ENCODE assay signal across 24 cellular contexts in genomic region chr18:23468753-23469459, GRCh38.
"Had no signal": no experiment of that assay in that cellular context is flagged by ENCODE, and none has a peak within 500 bp of the region (broad histone marks: within the 10 kb centered on the region; RNA-seq: fewer than 3 reads in every experiment).

No MANE protein-coding gene starts in this region.

- H3K27ac Mint-ChIP-seq: activated CD4-positive, alpha-beta memory T cell treated with anti-CD3 and anti-CD28 coated beads, Interleukin-2, amount 10 ng/mL, durations not matched to agents 7 days and 5 days; activated CD4-positive, alpha-beta T cell treated with anti-CD3 and anti-CD28 coated beads, Interleukin-2, amount 10 ng/mL, durations not matched to agents 24 days and 14 days; activated naive CD8-positive, alpha-beta T cell treated with anti-CD3 and anti-CD28 coated beads, Interleukin-2, amount 10 ng/mL, durations not matched to agents 7 days and 5 days; activated T-helper 17 cell treated with anti-CD3 and anti-CD28 coated beads, Interleukin-2, amount 50 U/mL, for 72 hours; dendritic cell treated with granulocyte-macrophage colony-stimulating factor and Interleukin-4, amounts not matched to agents 40 ng/mL and 50 ng/mL, for 4 days; T-cell; T-helper 2 cell treated with Interferon-gamma antibody and Interleukin-4, amounts not matched to agents 5 μg/mL and 100 μg/mL, for 36 hours had no signal

- H3K27me3 ChIP-seq: cardiac muscle cell, esophagus squamous epithelium, gastrocnemius medialis, stomach, suprapubic skin, tibial nerve had no signal

- H3K4me1 ChIP-seq: esophagus squamous epithelium, gastrocnemius medialis, prostate gland, suprapubic skin, tibial nerve had no signal

- H3K9me3 Mint-ChIP-seq: activated CD4-positive, alpha-beta memory T cell treated with anti-CD3 and anti-CD28 coated beads, Interleukin-2, amount 10 ng/mL, durations not matched to agents 7 days and 5 days; activated CD4-positive, alpha-beta T cell treated with anti-CD3 and anti-CD28 coated beads, Interleukin-2, amount 10 ng/mL, durations not matched to agents 24 days and 14 days; activated naive CD8-positive, alpha-beta T cell treated with anti-CD3 and anti-CD28 coated beads, Interleukin-2, amount 10 ng/mL, durations not matched to agents 7 days and 5 days; activated T-helper 17 cell treated with anti-CD3 and anti-CD28 coated beads, Interleukin-2, amount 50 U/mL, for 72 hours; dendritic cell treated with granulocyte-macrophage colony-stimulating factor and Interleukin-4, amounts not matched to agents 40 ng/mL and 50 ng/mL, for 4 days; naive B cell; neural crest cell; T-cell; T-helper 2 cell treated with Interferon-gamma antibody and Interleukin-4, amounts not matched to agents 5 μg/mL and 100 μg/mL, for 36 hours had no signal

- H3K27me3 Mint-ChIP-seq: activated CD4-positive, alpha-beta memory T cell treated with anti-CD3 and anti-CD28 coated beads, Interleukin-2, amount 10 ng/mL, durations not matched to agents 7 days and 5 days; activated CD4-positive, alpha-beta T cell treated with anti-CD3 and anti-CD28 coated beads, Interleukin-2, amount 10 ng/mL, durations not matched to agents 24 days and 14 days; activated naive CD8-positive, alpha-beta T cell treated with anti-CD3 and anti-CD28 coated beads, Interleukin-2, amount 10 ng/mL, durations not matched to agents 7 days and 5 days; activated T-helper 17 cell treated with anti-CD3 and anti-CD28 coated beads, Interleukin-2, amount 50 U/mL, for 72 hours; dendritic cell treated with granulocyte-macrophage colony-stimulating factor and Interleukin-4, amounts not matched to agents 40 ng/mL and 50 ng/mL, for 4 days; naive B cell; T-cell had no signal

- H3K4me1 Mint-ChIP-seq: activated CD4-positive, alpha-beta memory T cell treated with anti-CD3 and anti-CD28 coated beads, Interleukin-2, amount 10 ng/mL, durations not matched to agents 7 days and 5 days; activated naive CD8-positive, alpha-beta T cell treated with anti-CD3 and anti-CD28 coated beads, Interleukin-2, amount 10 ng/mL, durations not matched to agents 7 days and 5 days; activated T-helper 17 cell treated with anti-CD3 and anti-CD28 coated beads, Interleukin-2, amount 50 U/mL, for 72 hours; neural crest cell had no signal

- H3K4me3 ChIP-seq: cardiac muscle cell, esophagus squamous epithelium, gastrocnemius medialis, prostate gland, stomach, suprapubic skin, tibial nerve had no signal

- DNase-seq: activated CD4-positive, alpha-beta memory T cell treated with anti-CD3 and anti-CD28 coated beads, Interleukin-2, amount 10 ng/mL, durations not matched to agents 7 days and 5 days; activated CD4-positive, alpha-beta T cell treated with anti-CD3 and anti-CD28 coated beads, Interleukin-2, amount 10 ng/mL, durations not matched to agents 24 days and 14 days; activated naive CD8-positive, alpha-beta T cell treated with anti-CD3 and anti-CD28 coated beads, Interleukin-2, amount 10 ng/mL, durations not matched to agents 7 days and 5 days; amygdala; esophagus squamous epithelium; gastrocnemius medialis; hippocampal formation; kidney glomerular epithelial cell; mesenchymal stem cell; naive B cell; occipital lobe; stimulated activated CD4-positive, alpha-beta T cell treated with anti-CD3 and anti-CD28 coated beads, Interleukin-1b, Interleukin-23, amount 100 ng/mL, for 48 hours; stomach; T-cell had no signal

- H3K27ac ChIP-seq: cardiac muscle cell, esophagus squamous epithelium, gastrocnemius medialis, prostate gland, suprapubic skin, tibial nerve, VCaP had no signal

- H3K4me3 Mint-ChIP-seq: activated CD4-positive, alpha-beta memory T cell treated with anti-CD3 and anti-CD28 coated beads, Interleukin-2, amount 10 ng/mL, durations not matched to agents 7 days and 5 days; activated CD4-positive, alpha-beta T cell treated with anti-CD3 and anti-CD28 coated beads, Interleukin-2, amount 10 ng/mL, durations not matched to agents 24 days and 14 days; activated naive CD8-positive, alpha-beta T cell treated with anti-CD3 and anti-CD28 coated beads, Interleukin-2, amount 10 ng/mL, durations not matched to agents 7 days and 5 days; activated T-helper 17 cell treated with anti-CD3 and anti-CD28 coated beads, Interleukin-2, amount 50 U/mL, for 72 hours; dendritic cell treated with granulocyte-macrophage colony-stimulating factor and Interleukin-4, amounts not matched to agents 40 ng/mL and 50 ng/mL, for 4 days; naive B cell; neural crest cell; T-cell; T-helper 2 cell treated with Interferon-gamma antibody and Interleukin-4, amounts not matched to agents 5 μg/mL and 100 μg/mL, for 36 hours had no signal

- H3K9me3 ChIP-seq: esophagus squamous epithelium, gastrocnemius medialis, prostate gland, stomach, suprapubic skin, tibial nerve had no signal

- ATAC-seq: activated CD4-positive, CD25-positive, alpha-beta regulatory T cell treated with anti-CD3 and anti-CD28 coated beads, Interleukin-2, amount 50 U/mL, for 24 hours; activated T-helper 17 cell treated with anti-CD3 and anti-CD28 coated beads, Interleukin-2, amount 50 U/mL, for 72 hours; gastrocnemius medialis; T-cell had no signal
